In genomic region chr10:31479752-31480151, GRCh38 we compare ENCODE assay signal across 26 cellular contexts.
DNase-seq lines count a peak whose midpoint lies in the region; ATAC-seq, FAIRE-seq and TF ChIP-seq lines count a peak whose summit lies in the region.
"Had no signal": no experiment of that assay in that cellular context is flagged by ENCODE, and none has a peak within 500 bp of the region (broad histone marks: within the 10 kb centered on the region; RNA-seq: fewer than 3 reads in every experiment).

No MANE protein-coding gene starts in this region.

- CTCF ChIA-PET in CD8-positive, alpha-beta T cell (lab: Charles Lee), result no interaction called here

- no peak overlapping the region for H3K27ac Mint-ChIP-seq in CD8-positive, alpha-beta T cell
- H3K27ac Mint-ChIP-seq in activated naive CD4-positive, alpha-beta T cell treated with anti-CD3 and anti-CD28 coated beads, Interleukin-2, amount 50 U/mL, for 72 hours, result no peak overlapping the region
- H3K27ac Mint-ChIP-seq: activated CD4-positive, alpha-beta memory T cell treated with anti-CD3 and anti-CD28 coated beads for 36 hours; activated naive CD8-positive, alpha-beta T cell treated with anti-CD3 and anti-CD28 coated beads for 36 hours; activated T-helper 2 cell treated with anti-CD3 and anti-CD28 coated beads, Interferon-gamma antibody, Interleukin-2, Interleukin-4, amounts not matched to agents 10 μg/mL and 5 μg/mL and 100 μg/mL, durations not matched to agents 14 hours and 24 hours and 36 hours; natural killer cell treated with Interleukin-12 subunit alpha and Interleukin-12 subunit beta and Interleukin-15 and Interleukin-18, amount 100 ng/mL, for 72 hours; stimulated activated naive CD8-positive, alpha-beta T cell treated with anti-CD3 and anti-CD28 coated beads, Interleukin-15, amount 100 ng/mL, for 72 hours had no signal

- ATAC-seq in CD8-positive, alpha-beta T cell, result peak; percentile 35
- ATAC-seq in GM19035 (IDR thresholded peaks at IDR 0.05; ENCODE audit: unreplicated experiment), result no peak
- no peak for ATAC-seq in activated naive CD4-positive, alpha-beta T cell treated with anti-CD3 and anti-CD28 coated beads, Interleukin-2, amount 50 U/mL, for 72 hours
- ATAC-seq: heart left ventricle; natural killer cell treated with Interleukin-12 subunit alpha and Interleukin-12 subunit beta and Interleukin-15 and Interleukin-18, amount 100 ng/mL, for 72 hours; stimulated activated naive CD8-positive, alpha-beta T cell treated with anti-CD3 and anti-CD28 coated beads, Interleukin-15, amount 100 ng/mL, for 72 hours had no signal

- H3K4me1 Mint-ChIP-seq in CD8-positive, alpha-beta T cell (ENCODE audit: low read depth), result peaks cover 27% of the 10 kb centered on the region

- no peak overlapping the region for H3K4me3 ChIP-seq in CD8-positive, alpha-beta T cell (ENCODE audit: low read depth, low read length)
- no peak overlapping the region for H3K4me3 ChIP-seq in Jurkat, Clone E6-1 (ENCODE audit: low read length)
- H3K4me3 ChIP-seq in adipocyte (ENCODE audit: low read length), result no peak overlapping the region
- H3K4me3 ChIP-seq: heart left ventricle, vagina had no signal

- intact Hi-C loops in CD8-positive, alpha-beta T cell (cut with DNase I, micrococcal nuclease), result no loop called here

- POLR2A ChIA-PET in CD8-positive, alpha-beta T cell (lab: Charles Lee), result interaction anchor here (1.0 kb wide), 1 partner anchor 12 kb away, joined by 3 read pairs; no protein-coding TSS in a partner anchor

- H3K27ac ChIP-seq in CD8-positive, alpha-beta T cell (ENCODE audit: low read depth, low read length), result no peak overlapping the region
- H3K27ac ChIP-seq: C4-2B, heart left ventricle, vagina had no signal

- peaks cover 29% of the 10 kb centered on the region for H3K9me3 Mint-ChIP-seq in CD8-positive, alpha-beta T cell
- peaks cover 8 to 12% of the 10 kb centered on the region in 2 donors for H3K9me3 Mint-ChIP-seq in activated naive CD4-positive, alpha-beta T cell treated with anti-CD3 and anti-CD28 coated beads, Interleukin-2, amount 50 U/mL, for 72 hours

- TF ChIP-seq CTCF in CD8-positive, alpha-beta T cell (IDR thresholded peaks at IDR 0.05), result no peak

- no peaks in the 10 kb centered on the region for H3K9me3 ChIP-seq in CD8-positive, alpha-beta T cell (ENCODE audit: low read length)
- peaks cover 11% of the 10 kb centered on the region for H3K9me3 ChIP-seq in adipocyte (ENCODE audit: control insufficient read depth, low read length)

- no peaks in the 10 kb centered on the region for H3K36me3 ChIP-seq in CD8-positive, alpha-beta T cell (ENCODE audit: insufficient read depth, low read length)
- H3K36me3 ChIP-seq in adipocyte (ENCODE audit: control insufficient read depth, insufficient read depth, low read length, severe bottlenecking), result peaks cover 24% of the 10 kb centered on the region
- H3K36me3 ChIP-seq: vagina had no signal

- H3K9ac ChIP-seq in adipocyte (ENCODE audit: low read length), result no peak overlapping the region

- peaks cover 27% of the 10 kb centered on the region for H3K36me3 Mint-ChIP-seq in CD8-positive, alpha-beta T cell
- H3K36me3 Mint-ChIP-seq in activated naive CD4-positive, alpha-beta T cell treated with anti-CD3 and anti-CD28 coated beads, Interleukin-2, amount 50 U/mL, for 72 hours, result peaks cover 9 to 34% of the 10 kb centered on the region in 2 donors

- H3K27me3 Mint-ChIP-seq in CD8-positive, alpha-beta T cell (ENCODE audit: low read depth), result no peaks in the 10 kb centered on the region
- H3K27me3 Mint-ChIP-seq: activated CD4-positive, alpha-beta memory T cell treated with anti-CD3 and anti-CD28 coated beads for 36 hours; activated naive CD8-positive, alpha-beta T cell treated with anti-CD3 and anti-CD28 coated beads for 36 hours; natural killer cell treated with Interleukin-12 subunit alpha and Interleukin-12 subunit beta and Interleukin-15 and Interleukin-18, amount 100 ng/mL, for 72 hours; stimulated activated naive CD8-positive, alpha-beta T cell treated with anti-CD3 and anti-CD28 coated beads, Interleukin-15, amount 100 ng/mL, for 72 hours had no signal

- H3K4me3 Mint-ChIP-seq in CD8-positive, alpha-beta T cell, result no peak overlapping the region
- H3K4me3 Mint-ChIP-seq: activated CD4-positive, alpha-beta memory T cell treated with anti-CD3 and anti-CD28 coated beads for 36 hours; activated naive CD8-positive, alpha-beta T cell treated with anti-CD3 and anti-CD28 coated beads for 36 hours; natural killer cell treated with Interleukin-12 subunit alpha and Interleukin-12 subunit beta and Interleukin-15 and Interleukin-18, amount 100 ng/mL, for 72 hours; stimulated activated naive CD8-positive, alpha-beta T cell treated with anti-CD3 and anti-CD28 coated beads, Interleukin-15, amount 100 ng/mL, for 72 hours had no signal

- no peaks in the 10 kb centered on the region for H3K4me1 ChIP-seq in CD8-positive, alpha-beta T cell (ENCODE audit: insufficient read depth, low read length)
- no peaks in the 10 kb centered on the region for H3K4me1 ChIP-seq in adipocyte (ENCODE audit: control insufficient read depth, insufficient read depth, low read length)
- H3K4me1 ChIP-seq: vagina had no signal

- DNase-seq in CD8-positive, alpha-beta T cell, result no peak
- DNase-seq in Jurkat, Clone E6-1 (ENCODE audit: low read depth, low spot score), result peak; percentile 86
- DNase-seq in adipocyte (ENCODE audit: low read depth) (peak; percentile 44), frontal cortex (ENCODE audit: low spot score in 2 of 2) (no peak), NCI-H1436 (lab: John Stamatoyannopoulos, UW) (no peak)
- DNase-seq in activated naive CD4-positive, alpha-beta T cell (lab: John Stamatoyannopoulos, UW), result no peak
- no peak for DNase-seq in activated naive CD4-positive, alpha-beta T cell treated with anti-CD3 and anti-CD28 coated beads, Interleukin-2, amount 50 U/mL, for 72 hours (ENCODE audit: low spot score in 2 of 2)
- DNase-seq: activated CD4-positive, alpha-beta memory T cell treated with anti-CD3 and anti-CD28 coated beads for 36 hours; activated CD4-positive, CD25-positive, alpha-beta regulatory T cell treated with anti-CD3 and anti-CD28 coated beads, Interleukin-2, amount 50 U/mL, for 72 hours; activated naive CD8-positive, alpha-beta T cell treated with anti-CD3 and anti-CD28 coated beads for 36 hours; caudate nucleus; H7; heart left ventricle; MV-4-11; NCI-H146; NCI-H510A; NK-92 treated with Interleukin-12 subunit alpha and Interleukin-12 subunit beta, amount 100 ng/mL, for 24 hours; SIG-M5; small intestine; stimulated activated naive CD8-positive, alpha-beta T cell treated with anti-CD3 and anti-CD28 coated beads, Interleukin-15, amount 100 ng/mL, for 72 hours had no signal

- FAIRE-seq in frontal cortex (lab: Jason Lieb, UNC), result peak; percentile 80
- FAIRE-seq: small intestine, TTC549 had no signal

- no peaks in the 10 kb centered on the region for H3K27me3 ChIP-seq in CD8-positive, alpha-beta T cell (ENCODE audit: insufficient read depth, low read length)
- H3K27me3 ChIP-seq in adipocyte (replicated peaks; ENCODE audit: control insufficient read depth, insufficient read depth, low read length), result no peaks in the 10 kb centered on the region
- H3K27me3 ChIP-seq: heart left ventricle, vagina had no signal

Comparison
In these comparisons a context has a peak if more than half of its experiments do, and no peak if none do; other contexts are left out.
1. DNase-seq: peak in Jurkat, Clone E6-1 (single experiment) and adipocyte (single experiment); none in CD8-positive, alpha-beta T cell (0 of 7), frontal cortex (0 of 2), NCI-H1436 (single experiment), activated naive CD4-positive, alpha-beta T cell (0 of 4) and activated naive CD4-positive, alpha-beta T cell treated with anti-CD3 and anti-CD28 coated beads, Interleukin-2, amount 50 U/mL, for 72 hours (0 of 2).